9 cellular contexts compared by ENCODE assay signal in genomic region chr21:36070999-36071398, GRCh38. TPM values are rescaled to one million over a fixed set of nuclear protein-coding genes. Genes with fewer than 3 reads are reported as not detected.
A peak's percentile ranks its signal among the peaks of the same experiment; 100 is the strongest.
DNase-seq lines count a peak whose midpoint lies in the region; ATAC-seq lines count a peak whose summit lies in the region.
"Had no signal": no experiment of that assay in that cellular context is flagged by ENCODE, and none has a peak within 500 bp of the region (broad histone marks: within the 10 kb centered on the region; RNA-seq: fewer than 3 reads in every experiment).

No MANE protein-coding gene starts in this region.

- POLR2A ChIA-PET in activated CD4-positive, alpha-beta T cell treated with anti-CD3 and anti-CD28 coated beads for 36 hours (lab: Charles Lee) = no interaction called here

- no peak overlapping the region for H3K9ac ChIP-seq in iPS-15b (ENCODE audit: low read depth, low read length)

- H3K4me3 ChIP-seq in iPS-15b (ENCODE audit: low read depth, low read length) = peak overlapping the region; percentile 91

- H3K27ac Mint-ChIP-seq in activated CD4-positive, alpha-beta T cell treated with anti-CD3 and anti-CD28 coated beads for 36 hours = peak overlapping the region; percentile 63
- H3K27ac Mint-ChIP-seq in activated naive CD8-positive, alpha-beta T cell = peak overlapping the region; percentile 46
- peak overlapping the region in 1 of 2 donors; percentile 7 for H3K27ac Mint-ChIP-seq in stimulated activated naive CD8-positive, alpha-beta T cell treated with anti-CD3 and anti-CD28 coated beads, Interleukin-15, amount 100 ng/mL, for 72 hours

- peaks cover 33% of the 10 kb centered on the region for H3K36me3 Mint-ChIP-seq in activated CD4-positive, alpha-beta T cell treated with anti-CD3 and anti-CD28 coated beads for 36 hours (ENCODE audit: low read depth)
- peaks cover 17% of the 10 kb centered on the region for H3K36me3 Mint-ChIP-seq in activated naive CD8-positive, alpha-beta T cell

- H3K27me3 Mint-ChIP-seq in activated CD4-positive, alpha-beta T cell treated with anti-CD3 and anti-CD28 coated beads for 36 hours = no peaks in the 10 kb centered on the region
- no peaks in the 10 kb centered on the region for H3K27me3 Mint-ChIP-seq in activated naive CD8-positive, alpha-beta T cell
- H3K27me3 Mint-ChIP-seq in stimulated activated naive CD8-positive, alpha-beta T cell treated with anti-CD3 and anti-CD28 coated beads, Interleukin-15, amount 100 ng/mL, for 72 hours = no peaks in the 10 kb centered on the region

- peaks cover 43% of the 10 kb centered on the region for H3K4me1 Mint-ChIP-seq in activated CD4-positive, alpha-beta T cell treated with anti-CD3 and anti-CD28 coated beads for 36 hours
- H3K4me1 Mint-ChIP-seq in activated naive CD8-positive, alpha-beta T cell (ENCODE audit: low read depth) = peaks cover 39% of the 10 kb centered on the region
- peaks cover 49% of the 10 kb centered on the region for H3K4me1 Mint-ChIP-seq in stimulated activated naive CD8-positive, alpha-beta T cell treated with anti-CD3 and anti-CD28 coated beads, Interleukin-15, amount 100 ng/mL, for 72 hours

- peak overlapping the region; percentile 83 for H3K4me3 Mint-ChIP-seq in activated CD4-positive, alpha-beta T cell treated with anti-CD3 and anti-CD28 coated beads for 36 hours
- peak overlapping the region; percentile 82 for H3K4me3 Mint-ChIP-seq in activated naive CD8-positive, alpha-beta T cell
- peak overlapping the region; percentile 90 to 96 for H3K4me3 Mint-ChIP-seq in stimulated activated naive CD8-positive, alpha-beta T cell treated with anti-CD3 and anti-CD28 coated beads, Interleukin-15, amount 100 ng/mL, for 72 hours
- H3K4me3 Mint-ChIP-seq: neural crest cell had no signal

- DNase-seq in activated CD4-positive, alpha-beta T cell treated with anti-CD3 and anti-CD28 coated beads for 36 hours = no peak
- DNase-seq in activated CD4-positive, alpha-beta T cell treated with anti-CD3 and anti-CD28 coated beads for 4 hours = no peak
- DNase-seq in stimulated activated naive CD8-positive, alpha-beta T cell treated with anti-CD3 and anti-CD28 coated beads, Interleukin-15, amount 100 ng/mL, for 72 hours = no peak
- no peak for DNase-seq in NCI-H1436 treated with DMSO at 0.1 percent for 48 hours (lab: John Stamatoyannopoulos, UW)
- DNase-seq in posterior cingulate gyrus = no peak

- ATAC-seq in activated CD4-positive, alpha-beta T cell treated with anti-CD3 and anti-CD28 coated beads for 36 hours = no peak
- no peak for ATAC-seq in stimulated activated naive CD8-positive, alpha-beta T cell treated with anti-CD3 and anti-CD28 coated beads, Interleukin-15, amount 100 ng/mL, for 72 hours
- no peak for ATAC-seq in HG02678 (IDR thresholded peaks at IDR 0.05; ENCODE audit: unreplicated experiment)

- H3K4me1 ChIP-seq in iPS-15b (ENCODE audit: control insufficient read depth, insufficient read depth, low read length) = peaks cover 19% of the 10 kb centered on the region

- intact Hi-C loops in activated CD4-positive, alpha-beta T cell treated with anti-CD3 and anti-CD28 coated beads for 36 hours (cut with DNase I, micrococcal nuclease) = no loop called here
- intact Hi-C loops in posterior cingulate gyrus (cut with DNase I) = no loop called here

- H3K36me3 ChIP-seq in iPS-15b (ENCODE audit: control insufficient read depth, insufficient read depth, low read length) = peaks cover 9% of the 10 kb centered on the region

- peaks cover 6% of the 10 kb centered on the region for H3K9me3 Mint-ChIP-seq in activated CD4-positive, alpha-beta T cell treated with anti-CD3 and anti-CD28 coated beads for 36 hours (ENCODE audit: low read depth)
- H3K9me3 Mint-ChIP-seq in activated naive CD8-positive, alpha-beta T cell (ENCODE audit: low read depth) = peaks cover 9% of the 10 kb centered on the region
- peaks cover 5 to 8% of the 10 kb centered on the region in 2 donors for H3K9me3 Mint-ChIP-seq in stimulated activated naive CD8-positive, alpha-beta T cell treated with anti-CD3 and anti-CD28 coated beads, Interleukin-15, amount 100 ng/mL, for 72 hours

- peaks cover 12% of the 10 kb centered on the region for H3K9me3 ChIP-seq in iPS-15b (ENCODE audit: control insufficient read depth, insufficient read depth, low read length)

- CTCF ChIA-PET in activated CD4-positive, alpha-beta T cell treated with anti-CD3 and anti-CD28 coated beads for 36 hours (lab: Charles Lee) = interaction anchor here (0.6 to 1.4 kb wide), 3 partner anchors 12 to 57 kb away, joined by 4 to 9 read pairs (median 4); partner anchors contain the start of gene SETD4

- H3K27me3 ChIP-seq in iPS-15b (ENCODE audit: control insufficient read depth, insufficient read depth, low read length) = no peaks in the 10 kb centered on the region

RNA-seq across cellular contexts. Expression of gene CBR1, which starts 1.2 kb away (rescaled TPM):
- 10 to 100 TPM; 48.6 to 54.1 TPM for total RNA-seq in activated CD4-positive, alpha-beta T cell treated with anti-CD3 and anti-CD28 coated beads for 36 hours

RNA-seq across cellular contexts. Expression of gene SETD4, which starts 10.7 kb away (rescaled TPM):
- total RNA-seq in activated CD4-positive, alpha-beta T cell treated with anti-CD3 and anti-CD28 coated beads for 36 hours = 10 to 100 TPM; 11.0 to 17.6 TPM
